Comparison of ENCODE assay signal across 32 cellular contexts in the genomic region with DNA sequence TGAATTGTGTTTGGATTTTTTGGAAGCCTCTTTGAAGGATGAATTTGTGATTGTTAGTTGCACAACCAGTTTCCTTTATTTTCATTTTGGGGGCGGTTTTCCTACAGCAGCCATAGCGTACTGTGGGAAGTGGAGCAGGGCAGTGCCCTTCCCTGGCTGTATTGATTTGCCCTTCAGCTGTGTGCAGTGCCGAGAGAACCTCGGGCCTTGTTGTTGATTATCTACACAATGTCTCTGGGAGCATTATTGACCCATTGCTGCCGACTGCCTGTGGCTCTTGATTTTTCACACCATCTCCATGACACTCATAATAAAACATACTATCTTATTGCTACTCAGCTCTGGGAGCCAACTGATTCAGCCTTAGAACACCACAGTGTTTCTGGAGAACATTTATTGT.
DNase-seq lines count a peak whose midpoint lies in the region; ATAC-seq and TF ChIP-seq lines count a peak whose summit lies in the region.
"Had no signal": no experiment of that assay in that cellular context is flagged by ENCODE, and none has a peak within 500 bp of the region (broad histone marks: within the 10 kb centered on the region; RNA-seq: fewer than 3 reads in every experiment).

No MANE protein-coding gene starts in this region.

- ATAC-seq in stimulated activated effector memory CD8-positive, alpha-beta T cell treated with anti-CD3 and anti-CD28 coated beads, Interleukin-12 subunit alpha, Interleukin-12 subunit beta, amount 100 ng/mL, for 72 hours, result no peak
- ATAC-seq in HG03175 (IDR thresholded peaks at IDR 0.05; ENCODE audit: unreplicated experiment), result no peak
- ATAC-seq: effector memory CD8-positive, alpha-beta T cell; K562; naive thymus-derived CD8-positive, alpha-beta T cell; stimulated activated naive CD8-positive, alpha-beta T cell treated with anti-CD3 and anti-CD28 coated beads, Interleukin-15, Interleukin-2, amounts not matched to agents 100 U/mL and 50 U/mL, for 24 hours had no signal

- intact Hi-C loops in breast epithelium (cut with DNase I; ENCODE audit: low total_unique reads), result no loop called here

- H3K4me1 ChIP-seq in neural progenitor cell, result peaks cover 25% of the 10 kb centered on the region
- H3K4me1 ChIP-seq in breast epithelium, result no peaks in the 10 kb centered on the region
- H3K4me1 ChIP-seq: ascending aorta, colonic mucosa, SJCRH30, testis had no signal

- no peaks in the 10 kb centered on the region for H3K27me3 ChIP-seq in neural progenitor cell
- H3K27me3 ChIP-seq in breast epithelium, result no peaks in the 10 kb centered on the region
- H3K27me3 ChIP-seq: ascending aorta, colonic mucosa, right atrium auricular region, SJCRH30, testis had no signal

- peak; percentile 1 for DNase-seq in NCI-H82 (lab: John Stamatoyannopoulos, UW)
- no peak for DNase-seq in NCI-H82 treated with DMSO at 0.1 percent for 48 hours (lab: John Stamatoyannopoulos, UW; ENCODE audit: unreplicated experiment)
- DNase-seq in inferior parietal cortex (ENCODE audit: extremely low spot score), result peak; percentile 39
- no peak for DNase-seq in neural progenitor cell (ENCODE audit: low spot score)
- no peak for DNase-seq in breast epithelium (ENCODE audit: low spot score in 2 of 2)
- DNase-seq in stimulated activated effector memory CD8-positive, alpha-beta T cell treated with anti-CD3 and anti-CD28 coated beads, Interleukin-12 subunit alpha, Interleukin-12 subunit beta, amount 100 ng/mL, for 72 hours (ENCODE audit: low spot score in 2 of 2), result no peak
- no peak for DNase-seq in NCI-H2227 treated with DMSO at 0.1 percent for 48 hours (lab: John Stamatoyannopoulos, UW)
- DNase-seq: activated CD4-positive, alpha-beta T cell treated with anti-CD3 and anti-CD28 coated beads for 4 hours; activated gamma-delta T cell; activated naive CD8-positive, alpha-beta T cell treated with anti-CD3 and anti-CD28 coated beads for 36 hours; AML-193; CD4-positive, alpha-beta T cell; colonic mucosa; effector memory CD8-positive, alpha-beta T cell; H7; naive thymus-derived CD8-positive, alpha-beta T cell; NCI-H1092; NCI-H2029 treated with DMSO at 0.1 percent for 48 hours; NCI-H226; NCI-H526 treated with DMSO at 0.1 percent for 48 hours; SJCRH30; stimulated activated CD4-positive, alpha-beta T cell treated with anti-CD3 and anti-CD28 coated beads, Interleukin-1b, Interleukin-23, amount 100 ng/mL, for 48 hours; stimulated activated naive CD8-positive, alpha-beta T cell treated with anti-CD3 and anti-CD28 coated beads, Interleukin-15, Interleukin-2, amounts not matched to agents 100 U/mL and 50 U/mL, for 24 hours; SW 1271; T-helper 9 cell; testis; WERI-Rb-1 had no signal

- H2AFZ ChIP-seq in neural progenitor cell (replicated peaks), result no peak overlapping the region

- H3K9me3 ChIP-seq in neural progenitor cell (ENCODE audit: low read depth) (no peaks in the 10 kb centered on the region), breast epithelium (no peaks in the 10 kb centered on the region)
- H3K9me3 ChIP-seq: ascending aorta, colonic mucosa, right atrium auricular region, SJCRH30, testis had no signal

- H3K27ac ChIP-seq in neural progenitor cell (no peak overlapping the region), breast epithelium (no peak overlapping the region)
- H3K27ac ChIP-seq: ascending aorta, colonic mucosa, right atrium auricular region, SJCRH30, testis, WERI-Rb-1 had no signal

- peak overlapping the region; percentile 14 for H3K27ac Mint-ChIP-seq in neural progenitor cell
- no peak overlapping the region for H3K27ac Mint-ChIP-seq in stimulated activated effector memory CD8-positive, alpha-beta T cell treated with anti-CD3 and anti-CD28 coated beads, Interleukin-12 subunit alpha, Interleukin-12 subunit beta, amount 100 ng/mL, for 72 hours
- H3K27ac Mint-ChIP-seq: activated naive CD8-positive, alpha-beta T cell treated with anti-CD3 and anti-CD28 coated beads for 36 hours; CD4-positive, alpha-beta T cell; effector memory CD8-positive, alpha-beta T cell; mesothelial cell of epicardium; naive thymus-derived CD8-positive, alpha-beta T cell had no signal

- H3K4me3 ChIP-seq in neural progenitor cell (no peak overlapping the region), breast epithelium (no peak overlapping the region)
- H3K4me3 ChIP-seq: ascending aorta, colonic mucosa, K562, right atrium auricular region, SJCRH30, testis had no signal

- H3F3A ChIP-seq in neural progenitor cell (ENCODE audit: low read depth), result peaks cover 5% of the 10 kb centered on the region

- TF ChIP-seq CTCF in neural progenitor cell (IDR thresholded peaks at IDR 0.05), result no peak
- no peak for TF ChIP-seq CTCF in breast epithelium (IDR thresholded peaks at IDR 0.05)

- no peaks in the 10 kb centered on the region for H3K27me3 Mint-ChIP-seq in neural progenitor cell (ENCODE audit: insufficient read depth, low read depth)
- H3K27me3 Mint-ChIP-seq: activated naive CD8-positive, alpha-beta T cell treated with anti-CD3 and anti-CD28 coated beads for 36 hours; CD4-positive, alpha-beta T cell; effector memory CD8-positive, alpha-beta T cell; naive thymus-derived CD8-positive, alpha-beta T cell had no signal

- H4K20me1 ChIP-seq in neural progenitor cell (ENCODE audit: low read depth), result peaks cover 11% of the 10 kb centered on the region

- H3K36me3 ChIP-seq in neural progenitor cell (no peaks in the 10 kb centered on the region), breast epithelium (no peaks in the 10 kb centered on the region)
- H3K36me3 ChIP-seq: ascending aorta, colonic mucosa, right atrium auricular region, SJCRH30, WERI-Rb-1 had no signal

- no peaks in the 10 kb centered on the region for H3K9me3 Mint-ChIP-seq in neural progenitor cell
- H3K9me3 Mint-ChIP-seq in stimulated activated effector memory CD8-positive, alpha-beta T cell treated with anti-CD3 and anti-CD28 coated beads, Interleukin-12 subunit alpha, Interleukin-12 subunit beta, amount 100 ng/mL, for 72 hours, result no peaks in the 10 kb centered on the region
- H3K9me3 Mint-ChIP-seq: activated naive CD8-positive, alpha-beta T cell treated with anti-CD3 and anti-CD28 coated beads for 36 hours; CD4-positive, alpha-beta T cell; effector memory CD8-positive, alpha-beta T cell; mesothelial cell of epicardium; naive thymus-derived CD8-positive, alpha-beta T cell had no signal

- no peak overlapping the region for H3K4me3 Mint-ChIP-seq in neural progenitor cell
- H3K4me3 Mint-ChIP-seq in stimulated activated effector memory CD8-positive, alpha-beta T cell treated with anti-CD3 and anti-CD28 coated beads, Interleukin-12 subunit alpha, Interleukin-12 subunit beta, amount 100 ng/mL, for 72 hours, result no peak overlapping the region
- H3K4me3 Mint-ChIP-seq: activated naive CD8-positive, alpha-beta T cell treated with anti-CD3 and anti-CD28 coated beads for 36 hours; CD4-positive, alpha-beta T cell; effector memory CD8-positive, alpha-beta T cell; mesothelial cell of epicardium; naive thymus-derived CD8-positive, alpha-beta T cell had no signal

- H3K36me3 Mint-ChIP-seq in neural progenitor cell, result no peaks in the 10 kb centered on the region
- no peaks in the 10 kb centered on the region for H3K36me3 Mint-ChIP-seq in stimulated activated effector memory CD8-positive, alpha-beta T cell treated with anti-CD3 and anti-CD28 coated beads, Interleukin-12 subunit alpha, Interleukin-12 subunit beta, amount 100 ng/mL, for 72 hours
- H3K36me3 Mint-ChIP-seq: mesothelial cell of epicardium had no signal

- no peak for TF ChIP-seq POLR2A in breast epithelium (IDR thresholded peaks at IDR 0.05)

- H3K4me2 ChIP-seq in neural progenitor cell, result no peak overlapping the region

- no peaks in the 10 kb centered on the region for H3K79me2 ChIP-seq in neural progenitor cell (ENCODE audit: low read depth)

- no peak overlapping the region for H3K9ac ChIP-seq in neural progenitor cell

- peaks cover 42% of the 10 kb centered on the region for H3K4me1 Mint-ChIP-seq in neural progenitor cell
- no peaks in the 10 kb centered on the region for H3K4me1 Mint-ChIP-seq in stimulated activated effector memory CD8-positive, alpha-beta T cell treated with anti-CD3 and anti-CD28 coated beads, Interleukin-12 subunit alpha, Interleukin-12 subunit beta, amount 100 ng/mL, for 72 hours
- H3K4me1 Mint-ChIP-seq: mesothelial cell of epicardium had no signal

Comparison
In these comparisons a context has a peak if more than half of its experiments do, and no peak if none do; other contexts are left out.
1. DNase-seq: peak in NCI-H82 (single experiment) and inferior parietal cortex (single experiment); none in NCI-H82 treated with DMSO at 0.1 percent for 48 hours (single experiment), neural progenitor cell (single experiment), breast epithelium (0 of 2), stimulated activated effector memory CD8-positive, alpha-beta T cell treated with anti-CD3 and anti-CD28 coated beads, Interleukin-12 subunit alpha, Interleukin-12 subunit beta, amount 100 ng/mL, for 72 hours (0 of 2) and NCI-H2227 treated with DMSO at 0.1 percent for 48 hours (single experiment).